In the genomic region with DNA sequence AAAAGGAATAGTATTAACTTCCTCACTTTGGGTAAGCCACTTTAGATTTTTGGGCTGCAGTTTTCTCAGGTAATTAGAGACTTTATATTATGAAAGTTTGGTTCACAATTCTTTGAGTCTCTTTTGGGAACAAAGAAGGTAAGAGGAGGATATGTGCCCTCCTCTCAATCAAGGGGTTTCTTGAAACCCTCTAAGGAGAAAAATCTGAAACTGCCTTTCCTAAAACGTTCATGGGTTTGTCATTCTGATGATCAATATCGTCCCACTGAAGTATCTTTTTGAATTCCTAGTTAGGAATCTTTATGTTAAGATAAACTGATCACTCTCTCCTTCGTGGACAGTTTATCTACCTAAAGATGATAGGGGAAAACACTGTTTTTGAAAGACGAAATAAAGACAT, we compare ENCODE assay signal across 8 cellular contexts. TPM values are rescaled to one million over a fixed set of nuclear protein-coding genes. Genes with fewer than 3 reads are reported as not detected.
DNase-seq lines count a peak whose midpoint lies in the region; ATAC-seq and TF ChIP-seq lines count a peak whose summit lies in the region.

No MANE protein-coding gene starts in this region.

- peaks cover 0 to 41% (median 13%) of the 10 kb centered on the region in 6 donors for H3K36me3 ChIP-seq in spleen

- H3K27me3 ChIP-seq in right cardiac atrium (ENCODE audit: control insufficient read depth, insufficient read depth) (no peaks in the 10 kb centered on the region), spleen (replicated peaks in 1 of 7) (no peaks in the 10 kb centered on the region)

- H3K4me3 ChIP-seq in right cardiac atrium (ENCODE audit: low read length): peak overlapping the region; percentile 58
- peak overlapping the region in 5 of 8 donors; percentile 54 to 77 (median 66) for H3K4me3 ChIP-seq in spleen

- H3K9me3 ChIP-seq in right cardiac atrium (ENCODE audit: control insufficient read depth, low read length) (no peaks in the 10 kb centered on the region), spleen (no peaks in the 10 kb centered on the region)

- H3K4me1 ChIP-seq in right cardiac atrium (ENCODE audit: control insufficient read depth, insufficient read depth, low read length) (peaks cover 2% of the 10 kb centered on the region), spleen (peaks cover 17 to 56% (median 37%) of the 10 kb centered on the region in 6 donors)

- WGBS in right cardiac atrium: 56% methylated on average over 4 of the region's 4 CpGs
- WGBS in spleen, 5 donors: 80 to 86% (median 83%) methylated on average over 4 of the region's 4 CpGs

- no peak for DNase-seq in T-helper 2 cell treated with Interferon-gamma antibody and Interleukin-4, amounts not matched to agents 5 μg/mL and 100 μg/mL, for 36 hours (ENCODE audit: low spot score)
- DNase-seq in T-helper 2 cell: no peak
- no peak for DNase-seq in WTC11 (ENCODE audit: low spot score)
- no peak for DNase-seq in right cardiac atrium
- no peak for DNase-seq in spleen
- no peak for DNase-seq in NCI-H510A (lab: John Stamatoyannopoulos, UW)
- DNase-seq in stimulated activated CD4-positive, alpha-beta T cell treated with anti-CD3 and anti-CD28 coated beads, Interleukin-15, amount 100 ng/mL, for 24 hours: no peak

- CTCF ChIA-PET in WTC11 (lab: Charles Lee): no interaction called here

- intact Hi-C loops in right cardiac atrium (cut with DNase I) (loop anchor here in 2 of 4 donors (10.0 kb wide), 1 partner anchor 55 kb away; the partner anchor contains the start of gene ZBTB14 (in 2 of the 2)), spleen (cut with DNase I; ENCODE audit: low total_unique reads) (no loop called here)

- peak overlapping the region; percentile 97 for H3K4me3 Mint-ChIP-seq in T-helper 2 cell treated with Interferon-gamma antibody and Interleukin-4, amounts not matched to agents 5 μg/mL and 100 μg/mL, for 36 hours
- H3K4me3 Mint-ChIP-seq in WTC11: peak overlapping the region; percentile 95

- H3K27ac ChIP-seq in right cardiac atrium (ENCODE audit: low read length) (no peak overlapping the region), spleen (no peak overlapping the region)

- peaks cover 34% of the 10 kb centered on the region for H3K36me3 Mint-ChIP-seq in T-helper 2 cell treated with Interferon-gamma antibody and Interleukin-4, amounts not matched to agents 5 μg/mL and 100 μg/mL, for 36 hours (ENCODE audit: low read depth)
- peaks cover 6% of the 10 kb centered on the region; the same call in 1 of the 2 replicates for H3K36me3 Mint-ChIP-seq in WTC11

- no peaks in the 10 kb centered on the region for H3K9me3 Mint-ChIP-seq in T-helper 2 cell treated with Interferon-gamma antibody and Interleukin-4, amounts not matched to agents 5 μg/mL and 100 μg/mL, for 36 hours
- no peaks in the 10 kb centered on the region for H3K9me3 Mint-ChIP-seq in WTC11

- TF ChIP-seq POLR2A in spleen (IDR thresholded peaks at IDR 0.05): no peak

- peak overlapping the region; percentile 60 for H3K27ac Mint-ChIP-seq in T-helper 2 cell treated with Interferon-gamma antibody and Interleukin-4, amounts not matched to agents 5 μg/mL and 100 μg/mL, for 36 hours
- no peak overlapping the region for H3K27ac Mint-ChIP-seq in WTC11

- POLR2A ChIA-PET in WTC11 (lab: Charles Lee): no interaction called here

- no peak for ATAC-seq in WTC11
- ATAC-seq in right cardiac atrium: no peak
- no peak for ATAC-seq in GM18870 (IDR thresholded peaks at IDR 0.05; ENCODE audit: unreplicated experiment)

- TF ChIP-seq CTCF in WTC11 (IDR thresholded peaks at IDR 0.05) (no peak), spleen (IDR thresholded peaks at IDR 0.05 in 8 of 11, conservative IDR thresholded peaks at IDR 0.05 in 3 of 11) (no peak)

- peaks cover 34% of the 10 kb centered on the region for H3K4me1 Mint-ChIP-seq in T-helper 2 cell treated with Interferon-gamma antibody and Interleukin-4, amounts not matched to agents 5 μg/mL and 100 μg/mL, for 36 hours (ENCODE audit: low read depth)
- peaks cover 20% of the 10 kb centered on the region for H3K4me1 Mint-ChIP-seq in WTC11

- peaks cover under 1% of the 10 kb centered on the region for H3K27me3 Mint-ChIP-seq in T-helper 2 cell treated with Interferon-gamma antibody and Interleukin-4, amounts not matched to agents 5 μg/mL and 100 μg/mL, for 36 hours (ENCODE audit: low read depth)
- H3K27me3 Mint-ChIP-seq in WTC11 (ENCODE audit: low read depth): peaks cover 6% of the 10 kb centered on the region; the same call in 1 of the 2 replicates

TF ChIP-seq in WTC11, 78 proteins besides CTCF, POLR2A, EP300 and RAD21:
- TF ChIP-seq FOXP1 (CRISPR knock-in tag; IDR thresholded peaks at IDR 0.05; ENCODE audit: borderline replicate concordance): no peak
- no peak for TF ChIP-seq OVOL2 (CRISPR knock-in tag; IDR thresholded peaks at IDR 0.05; ENCODE audit: borderline replicate concordance)

RNA-seq across cellular contexts. Expression of gene AKAIN1, which starts 42.4 kb away (rescaled TPM):
- total RNA-seq in WTC11 (2021) (not detected in 3 replicates), right cardiac atrium (not detected), spleen (not detected)
- polyA plus RNA-seq in right cardiac atrium (not detected), spleen (not detected)

RNA-seq across cellular contexts. Expression of gene ZBTB14, which starts 56.1 kb away (rescaled TPM):
- 15.1 to 16.9 TPM (median 16.7 TPM) in 3 replicates for total RNA-seq in WTC11 (2021)
- 10 to 100 TPM in 1 of 4 donors, 1 to 10 TPM in 3; 8.2 to 10.2 (median 9.6) TPM for total RNA-seq in right cardiac atrium
- polyA plus RNA-seq in right cardiac atrium: 3.3 TPM
- total RNA-seq in spleen: 10 to 100 TPM; 18.5 to 26.7 (median 22.7) TPM
- polyA plus RNA-seq in spleen: 10 to 100 TPM; 12.9 to 14.3 (median 13.5) TPM
